ENCODE assay signal across 27 cellular contexts in genomic region chr1:8340456-8340855, GRCh38.
"Had no signal": no experiment of that assay in that cellular context is flagged by ENCODE, and none has a peak within 500 bp of the region (broad histone marks: within the 10 kb centered on the region; RNA-seq: fewer than 3 reads in every experiment).

No MANE protein-coding gene starts in this region.

- H3K4me1 ChIP-seq: parathyroid adenoma had no signal

- H3K4me3 ChIP-seq: dorsolateral prefrontal cortex, gastrocnemius medialis, heart left ventricle, hepatocyte, left lung, mucosa of descending colon, right atrium auricular region, smooth muscle cell, suprapubic skin, vagina had no signal

- H3K27ac ChIP-seq: dorsolateral prefrontal cortex, epithelial cell of prostate, gastrocnemius medialis, heart left ventricle, hepatocyte, left lung, parathyroid adenoma, right atrium auricular region, suprapubic skin, vagina had no signal

- DNase-seq: dorsolateral prefrontal cortex; effector CD4-positive, alpha-beta T cell; foreskin fibroblast; gastrocnemius medialis; heart left ventricle; kidney; mesenchymal stem cell; mucosa of descending colon; naive B cell; stimulated activated CD4-positive, alpha-beta T cell treated with anti-CD3 and anti-CD28 coated beads, Interleukin-12 subunit alpha, Interleukin-12 subunit beta, amount 100 ng/mL, for 4 hours; stimulated activated CD4-positive, alpha-beta T cell treated with anti-CD3 and anti-CD28 coated beads, Interleukin-1b, Interleukin-23, amount 100 ng/mL, for 48 hours; stimulated activated CD4-positive, alpha-beta T cell treated with anti-CD3 and anti-CD28 coated beads, Interleukin-4, amount 100 ng/mL, for 1 hour; stimulated activated CD8-positive, alpha-beta memory T cell treated with anti-CD3 and anti-CD28 coated beads, Interleukin-4, amount 100 ng/mL, for 48 hours; stimulated activated naive CD4-positive, alpha-beta T cell; stimulated activated naive CD8-positive, alpha-beta T cell treated with anti-CD3 and anti-CD28 coated beads, Interleukin-15, amount 100 ng/mL, for 72 hours; trophoblast cell had no signal

- H3K36me3 ChIP-seq: gastrocnemius medialis, left lung, right atrium auricular region, suprapubic skin, vagina had no signal

- H3K27me3 ChIP-seq: dorsolateral prefrontal cortex, gastrocnemius medialis, heart left ventricle, hepatocyte, left lung, right atrium auricular region, suprapubic skin, vagina had no signal

- ATAC-seq: esophagus mucosa; gastrocnemius medialis; heart left ventricle; left lung; mucosa of descending colon; natural killer cell treated with Interleukin-12 subunit alpha and Interleukin-12 subunit beta and Interleukin-15 and Interleukin-18, amount 100 ng/mL, for 72 hours; sciatic nerve; stimulated activated naive CD8-positive, alpha-beta T cell treated with anti-CD3 and anti-CD28 coated beads, Interleukin-15, amount 100 ng/mL, for 72 hours had no signal

- H3K9me3 ChIP-seq: gastrocnemius medialis, heart left ventricle, left lung, mucosa of descending colon, right atrium auricular region, suprapubic skin, vagina had no signal
